8 cellular contexts compared by ENCODE assay signal in the genomic region with DNA sequence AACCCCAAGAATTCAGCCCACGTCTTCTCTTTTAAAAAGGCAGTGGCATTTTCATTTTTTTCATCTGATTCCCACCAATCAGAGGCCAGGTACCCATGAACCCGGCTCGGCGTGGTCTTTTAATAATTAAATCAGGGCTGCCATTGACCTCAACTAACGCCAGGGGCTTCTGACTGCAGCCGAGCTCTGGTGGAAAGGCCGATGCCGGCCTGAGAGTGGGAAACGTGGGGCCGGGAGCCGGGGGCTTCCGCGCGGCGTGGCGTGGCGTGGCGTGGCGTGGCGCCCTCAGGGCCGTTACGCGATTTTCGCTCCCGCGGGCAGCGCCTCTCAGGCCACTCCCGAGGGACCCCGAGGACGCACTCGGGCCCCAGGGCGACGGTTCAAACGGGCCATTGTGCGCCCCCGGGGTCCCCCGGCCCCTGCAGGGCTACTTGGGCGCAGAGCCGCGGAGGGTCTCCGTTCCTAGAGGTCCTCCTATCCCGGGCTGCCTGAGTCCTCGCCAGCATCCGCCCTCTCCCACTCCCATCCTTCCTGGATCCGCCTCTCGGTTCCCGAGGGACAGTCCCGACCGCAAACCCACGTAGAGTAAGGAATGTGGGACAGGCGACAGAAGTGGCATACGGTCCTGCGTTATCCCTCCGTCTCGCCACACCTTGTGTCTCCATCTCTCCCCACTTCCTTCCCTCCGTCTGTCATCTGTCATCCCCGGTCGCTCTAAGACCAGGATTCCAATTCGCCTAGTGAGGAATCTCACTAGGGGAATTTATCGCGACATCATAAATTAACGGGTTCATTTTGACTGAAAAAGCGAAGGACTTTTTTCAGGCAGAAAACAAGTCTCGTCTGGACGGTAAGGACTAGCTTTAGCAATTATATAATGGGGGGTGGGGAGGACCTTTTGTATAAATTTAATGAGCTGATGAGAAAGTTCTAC. TPM values are rescaled to one million over a fixed set of nuclear protein-coding genes. Genes with fewer than 3 reads are reported as not detected.
DNase-seq lines count a peak whose midpoint lies in the region; ATAC-seq, FAIRE-seq and TF ChIP-seq lines count a peak whose summit lies in the region.

No MANE protein-coding gene starts in this region.

- intact Hi-C loops in CD4-positive, alpha-beta memory T cell (cut with micrococcal nuclease): loop anchor here (1.0 to 10.0 kb wide), 4 partner anchors 21 to 1543 kb away; a partner anchor contains a TSS

- TF ChIP-seq CTCF in epithelial cell of proximal tubule (conservative IDR thresholded peaks at IDR 0.05; ENCODE audit: low read depth, low read length): no peak

- peak overlapping the region; percentile 92 to 98 (median 96) for H3K27ac Mint-ChIP-seq in CD4-positive, alpha-beta memory T cell
- peak overlapping the region; percentile 99 for H3K27ac Mint-ChIP-seq in stimulated activated naive B cell treated with anti-CD40 and anti-IgM and Interleukin-4, amounts not matched to agents 10 μg/mL and 1 μg/mL and 100 μg/mL, for 72 hours

- no peaks in the 10 kb centered on the region for H3K27me3 Mint-ChIP-seq in CD4-positive, alpha-beta memory T cell
- no peaks in the 10 kb centered on the region for H3K27me3 Mint-ChIP-seq in stimulated activated naive B cell treated with anti-CD40 and anti-IgM and Interleukin-4, amounts not matched to agents 10 μg/mL and 1 μg/mL and 100 μg/mL, for 72 hours

- peaks cover 30 to 46% (median 35%) of the 10 kb centered on the region in 4 donors for H3K4me1 Mint-ChIP-seq in CD4-positive, alpha-beta memory T cell
- H3K4me1 Mint-ChIP-seq in stimulated activated naive B cell treated with anti-CD40 and anti-IgM and Interleukin-4, amounts not matched to agents 10 μg/mL and 1 μg/mL and 100 μg/mL, for 72 hours: peaks cover 26 to 38% of the 10 kb centered on the region in 2 donors

- peak overlapping the region; percentile 65 for H3K27ac ChIP-seq in CD4-positive, alpha-beta memory T cell (ENCODE audit: low read depth, low read length)

- H3K9me3 Mint-ChIP-seq in CD4-positive, alpha-beta memory T cell: no peaks in the 10 kb centered on the region
- H3K9me3 Mint-ChIP-seq in stimulated activated naive B cell treated with anti-CD40 and anti-IgM and Interleukin-4, amounts not matched to agents 10 μg/mL and 1 μg/mL and 100 μg/mL, for 72 hours: no peaks in the 10 kb centered on the region

- POLR2A ChIA-PET in CD4-positive, alpha-beta memory T cell (lab: Charles Lee; ENCODE audit: partially characterized antibody): interaction anchor here (0.5 to 2.5 kb wide), 11 partner anchors 10 to 1439 kb away, joined by 3 to 12 read pairs (median 4); a partner anchor contains a TSS

- CTCF ChIA-PET in CD4-positive, alpha-beta memory T cell (lab: Charles Lee; ENCODE audit: partially characterized antibody): interaction anchor here (1.0 to 4.6 kb wide), 5 partner anchors 13 to 35 kb away, joined by 3 to 37 read pairs (median 5); no protein-coding TSS in a partner anchor

- peak overlapping the region; percentile 89 to 99 (median 97) for H3K4me3 Mint-ChIP-seq in CD4-positive, alpha-beta memory T cell
- H3K4me3 Mint-ChIP-seq in stimulated activated naive B cell treated with anti-CD40 and anti-IgM and Interleukin-4, amounts not matched to agents 10 μg/mL and 1 μg/mL and 100 μg/mL, for 72 hours: peak overlapping the region; percentile 95 to 99

- peak; percentile 84 for FAIRE-seq in GM19239 (lab: Jason Lieb, UNC)

- H3K36me3 ChIP-seq in CD4-positive, alpha-beta memory T cell (ENCODE audit: insufficient read depth, low read length): no peaks in the 10 kb centered on the region

- no peaks in the 10 kb centered on the region for H3K9me3 ChIP-seq in CD4-positive, alpha-beta memory T cell (ENCODE audit: control insufficient read depth in 1 of 2, low read length in 2 of 2)

- peak; percentile 41 to 62 (median 47) for DNase-seq in CD4-positive, alpha-beta memory T cell
- peak; percentile 44 for DNase-seq in GM19239 (ENCODE audit: insufficient read length, low spot score)
- peak; percentile 33 for DNase-seq in NOMO-1 treated with dmso at 0.1 percent for 144 hours (lab: John Stamatoyannopoulos, UW; ENCODE audit: unreplicated experiment)
- peak; percentile 27 for DNase-seq in activated T-cell treated with anti-CD3 and anti-CD28 coated beads for 48 hours (ENCODE audit: low read depth)
- DNase-seq in epithelial cell of proximal tubule (ENCODE audit: low read depth): no peak
- peak; percentile 58 for DNase-seq in mucosa of gallbladder (ENCODE audit: low spot score)
- peak; percentile 73 for DNase-seq in stimulated activated naive B cell treated with anti-CD40 and anti-IgM and Interleukin-4, amounts not matched to agents 10 μg/mL and 1 μg/mL and 100 μg/mL, for 72 hours

- peak; percentile 62 for ATAC-seq in HG03439 (IDR thresholded peaks at IDR 0.05; ENCODE audit: unreplicated experiment)
- peak; percentile 70 to 72 for ATAC-seq in stimulated activated naive B cell treated with anti-CD40 and anti-IgM and Interleukin-4, amounts not matched to agents 10 μg/mL and 1 μg/mL and 100 μg/mL, for 72 hours (replicated peaks)

- peaks cover 41% of the 10 kb centered on the region for H3K4me1 ChIP-seq in CD4-positive, alpha-beta memory T cell (ENCODE audit: insufficient read depth, low read length)

- H3K36me3 Mint-ChIP-seq in CD4-positive, alpha-beta memory T cell: peaks cover 0 to 14% of the 10 kb centered on the region in 2 donors
- peaks cover 0 to 3% of the 10 kb centered on the region in 2 donors for H3K36me3 Mint-ChIP-seq in stimulated activated naive B cell treated with anti-CD40 and anti-IgM and Interleukin-4, amounts not matched to agents 10 μg/mL and 1 μg/mL and 100 μg/mL, for 72 hours

- no peaks in the 10 kb centered on the region for H3K27me3 ChIP-seq in CD4-positive, alpha-beta memory T cell (ENCODE audit: insufficient read depth, low read length)

- peak overlapping the region; percentile 85 to 97 for H3K4me3 ChIP-seq in CD4-positive, alpha-beta memory T cell (ENCODE audit: low read length in 2 of 2)
- H3K4me3 ChIP-seq in epithelial cell of proximal tubule (ENCODE audit: low read depth, low read length): peak overlapping the region; percentile 79

RNA-seq across cellular contexts. Expression of a gene that starts 0.9 kb away (rescaled TPM):
- 10 to 100 TPM; 34.8 to 39.2 TPM for total RNA-seq in CD4-positive, alpha-beta memory T cell
- polyA plus RNA-seq in CD4-positive, alpha-beta memory T cell: 10 to 100 TPM; 55.1 to 77.2 TPM
- total RNA-seq in epithelial cell of proximal tubule: 24.7 and 40.5 TPM in 2 replicates
- total RNA-seq in mucosa of gallbladder: 24.5 TPM
